Comparison of ENCODE assay signal across 1 cellular context in the genomic region with DNA sequence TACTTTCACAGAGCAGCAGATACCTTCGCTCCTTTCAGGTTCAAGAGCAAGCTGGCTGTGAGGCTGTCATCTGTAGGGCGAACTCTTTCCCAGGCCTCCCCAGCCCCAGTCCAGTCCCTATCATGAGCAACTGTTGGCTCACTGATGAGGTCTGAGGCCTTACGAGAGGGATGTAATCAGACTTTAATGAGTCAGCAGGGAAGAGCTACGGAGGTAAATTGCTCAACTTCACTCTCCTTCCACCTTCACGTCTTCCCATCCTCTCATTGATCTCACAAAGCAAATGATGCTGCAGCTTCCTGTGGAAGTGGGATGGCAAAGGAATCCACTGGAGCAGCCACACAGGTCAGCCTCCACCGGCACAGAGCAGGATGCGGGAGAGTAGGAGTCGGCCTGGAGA.
TF ChIP-seq lines count a peak whose summit lies in the region.

No MANE protein-coding gene starts in this region.

TF ChIP-seq in WTC11, 78 proteins besides CTCF, POLR2A, EP300 and RAD21 (continued from another document):
- TF ChIP-seq, protein P1, sequence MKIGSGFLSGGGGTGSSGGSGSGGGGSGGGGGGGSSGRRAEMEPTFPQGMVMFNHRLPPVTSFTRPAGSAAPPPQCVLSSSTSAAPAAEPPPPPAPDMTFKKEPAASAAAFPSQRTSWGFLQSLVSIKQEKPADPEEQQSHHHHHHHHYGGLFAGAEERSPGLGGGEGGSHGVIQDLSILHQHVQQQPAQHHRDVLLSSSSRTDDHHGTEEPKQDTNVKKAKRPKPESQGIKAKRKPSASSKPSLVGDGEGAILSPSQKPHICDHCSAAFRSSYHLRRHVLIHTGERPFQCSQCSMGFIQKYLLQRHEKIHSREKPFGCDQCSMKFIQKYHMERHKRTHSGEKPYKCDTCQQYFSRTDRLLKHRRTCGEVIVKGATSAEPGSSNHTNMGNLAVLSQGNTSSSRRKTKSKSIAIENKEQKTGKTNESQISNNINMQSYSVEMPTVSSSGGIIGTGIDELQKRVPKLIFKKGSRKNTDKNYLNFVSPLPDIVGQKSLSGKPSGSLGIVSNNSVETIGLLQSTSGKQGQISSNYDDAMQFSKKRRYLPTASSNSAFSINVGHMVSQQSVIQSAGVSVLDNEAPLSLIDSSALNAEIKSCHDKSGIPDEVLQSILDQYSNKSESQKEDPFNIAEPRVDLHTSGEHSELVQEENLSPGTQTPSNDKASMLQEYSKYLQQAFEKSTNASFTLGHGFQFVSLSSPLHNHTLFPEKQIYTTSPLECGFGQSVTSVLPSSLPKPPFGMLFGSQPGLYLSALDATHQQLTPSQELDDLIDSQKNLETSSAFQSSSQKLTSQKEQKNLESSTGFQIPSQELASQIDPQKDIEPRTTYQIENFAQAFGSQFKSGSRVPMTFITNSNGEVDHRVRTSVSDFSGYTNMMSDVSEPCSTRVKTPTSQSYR (CRISPR knock-in tag; IDR thresholded peaks at IDR 0.05): no peak
- TF ChIP-seq ZNF232 (CRISPR knock-in tag; IDR thresholded peaks at IDR 0.05) (no peak), TP53 (CRISPR knock-in tag; IDR thresholded peaks at IDR 0.05) (no peak), GRHL2 (CRISPR knock-in tag; IDR thresholded peaks at IDR 0.05; ENCODE audit: insufficient replicate concordance, severe bottlenecking) (no peak)
